ENCODE assay signal across 10 cellular contexts in the genomic region with DNA sequence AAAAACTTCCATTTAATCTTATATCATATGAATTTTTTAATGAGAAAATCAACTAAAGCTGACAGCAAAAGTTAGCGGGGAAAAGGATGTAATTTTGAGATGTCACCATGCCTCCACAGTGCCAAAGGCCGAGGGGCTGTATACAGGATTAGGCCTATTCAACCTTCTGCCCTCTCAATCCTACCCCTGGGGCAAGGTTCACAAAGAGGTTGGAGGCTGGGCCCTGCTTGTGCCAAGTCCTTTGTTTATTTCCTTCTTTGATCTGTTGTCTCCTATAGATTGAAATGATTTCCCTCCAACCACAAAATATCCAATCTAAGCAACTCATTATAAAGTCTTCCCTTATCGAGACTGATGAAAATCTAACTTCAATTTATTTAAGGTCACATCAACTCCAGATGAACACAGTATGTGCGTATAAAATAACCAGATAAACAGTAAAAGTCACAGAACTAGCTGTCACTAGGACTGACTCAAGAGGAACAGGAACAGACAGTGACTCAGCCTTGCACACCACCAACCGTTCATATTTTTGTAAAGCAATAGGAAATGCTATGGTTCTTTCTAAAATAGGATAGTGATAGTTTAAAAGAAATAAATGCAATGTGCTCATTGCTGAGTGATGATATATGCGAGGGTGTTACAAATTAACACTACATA.
DNase-seq lines count a peak whose midpoint lies in the region; ATAC-seq, FAIRE-seq and TF ChIP-seq lines count a peak whose summit lies in the region.
"Had no signal": no experiment of that assay in that cellular context is flagged by ENCODE, and none has a peak within 500 bp of the region (broad histone marks: within the 10 kb centered on the region; RNA-seq: fewer than 3 reads in every experiment).

No MANE protein-coding gene starts in this region.

- CTCF ChIA-PET in K562 (lab: Yijun Ruan, JAX; ENCODE audit: low intra/inter-chr PET ratio): no interaction called here

- 64% methylated on average over 6 of the region's 6 CpGs for WGBS in K562 (ENCODE audit: insufficient coverage, low coverage, missing lambda C conversion rate)

- peak in 1 of 2 experiments; percentile 16; a peak in 1 of 4 replicates for TF ChIP-seq RAD21 in K562 (CRISPR knock-in tag; conservative IDR thresholded peaks at IDR 0.05 in 1 of 2, IDR thresholded peaks at IDR 0.05 in 1 of 2)

- H3K79me2 ChIP-seq in K562 (ENCODE audit: control insufficient read depth, insufficient read depth, low read length): no peaks in the 10 kb centered on the region

- TF ChIP-seq POLR2A in K562 (conservative IDR thresholded peaks at IDR 0.05): no peak

- in situ Hi-C loops in K562 (cut with MboI): no loop called here

- TF ChIP-seq CTCF in K562 (IDR thresholded peaks at IDR 0.05 in 2 of 3, conservative IDR thresholded peaks at IDR 0.05 in 1 of 3; ENCODE audit: insufficient read depth in 2 of 3, low read depth in 1 of 3, low read length in 3 of 3) (no peak), mucosa of descending colon (IDR thresholded peaks at IDR 0.05) (no peak), omental fat pad (IDR thresholded peaks at IDR 0.05) (no peak)

- H4K20me1 ChIP-seq in K562 (replicated peaks; ENCODE audit: control insufficient read depth, insufficient read depth, low read length): no peaks in the 10 kb centered on the region

- no peak for FAIRE-seq in K562 (lab: Jason Lieb, UNC)

- DNase-seq in DMS153 (lab: John Stamatoyannopoulos, UW): peak; percentile 14
- peak; percentile 78 for DNase-seq in LHCN-M2 (ENCODE audit: low read depth)
- no peak for DNase-seq in K562 (ENCODE audit: extremely low read depth in 1 of 4, low spot score in 3 of 4)
- DNase-seq in mucosa of descending colon: no peak
- DNase-seq in omental fat pad (ENCODE audit: low spot score): no peak
- DNase-seq in midbrain (lab: John Stamatoyannopoulos, UW): no peak
- no peak for DNase-seq in NCI-H2227 (lab: John Stamatoyannopoulos, UW; ENCODE audit: unreplicated experiment)
- DNase-seq: NCI-H510A had no signal

- POLR2A ChIA-PET in K562 (lab: Yijun Ruan, JAX): no interaction called here

- H3K4me3 ChIP-seq in K562: no peak overlapping the region
- H3K4me3 ChIP-seq in mucosa of descending colon: no peak overlapping the region

- H3K4me2 ChIP-seq in K562 (ENCODE audit: insufficient read depth, low read length): no peak overlapping the region

- no peak for TF ChIP-seq EP300 in K562 (IDR thresholded peaks at IDR 0.05; ENCODE audit: low read length)

- H3K4me1 ChIP-seq in K562 (replicated peaks in 1 of 2; ENCODE audit: control insufficient read depth in 2 of 2, insufficient read depth in 2 of 2, low read length in 2 of 2) (no peaks in the 10 kb centered on the region), mucosa of descending colon (ENCODE audit: low read depth) (no peaks in the 10 kb centered on the region)

- no peak overlapping the region for H2AFZ ChIP-seq in K562 (ENCODE audit: low read depth, low read length)

- BruUV-seq in K562 (replicated peaks; lab: Mats Ljungman, UMichigan): no TSS peak

- no peaks in the 10 kb centered on the region for H3K9me1 ChIP-seq in K562 (ENCODE audit: control insufficient read depth, insufficient read depth, low read length)

- H3K27me3 ChIP-seq in K562 (ENCODE audit: control insufficient read depth in 2 of 2, insufficient read depth in 2 of 2, low read length in 2 of 2): no peaks in the 10 kb centered on the region

- H3K36me3 ChIP-seq in K562 (ENCODE audit: control insufficient read depth, insufficient read depth, low read length) (peaks cover 1% of the 10 kb centered on the region; the same call in 1 of the 3 replicates), mucosa of descending colon (ENCODE audit: low read depth) (no peaks in the 10 kb centered on the region)

- no peak overlapping the region for H3K9ac ChIP-seq in K562 (ENCODE audit: insufficient read depth in 1 of 2, low read depth in 2 of 2, low read length in 2 of 2)

- H3K27ac ChIP-seq in K562 (ENCODE audit: extremely low read depth, low read depth, low read length): peak overlapping the region; percentile 26; the same call in 1 of the 3 replicates

- intact Hi-C loops in K562 (cut with micrococcal nuclease) (loop anchor here (10.0 kb wide), 1 partner anchor 223 kb away; no protein-coding TSS in a partner anchor), mucosa of descending colon (cut with DNase I, micrococcal nuclease) (no loop called here)

- ATAC-seq in K562 (peak; percentile 65), mucosa of descending colon (peak; percentile 31), HG03097 (IDR thresholded peaks at IDR 0.05; ENCODE audit: low FRiP score, unreplicated experiment) (no peak), omental fat pad (ENCODE audit: low FRiP score) (no peak)
- ATAC-seq: sciatic nerve had no signal

- H3K9me3 ChIP-seq in K562 (replicated peaks; ENCODE audit: control insufficient read depth, insufficient read depth, low read depth, low read length) (no peaks in the 10 kb centered on the region), mucosa of descending colon (no peaks in the 10 kb centered on the region)

TF ChIP-seq in K562, 482 proteins besides CTCF, POLR2A, EP300 and RAD21:
- TF ChIP-seq HMBOX1 (IDR thresholded peaks at IDR 0.05) (peak; percentile 77; the same call in 1 of the 2 replicates), FOSL1 (tag; conservative IDR thresholded peaks at IDR 0.05) (peak; percentile 65), NFE2 (IDR thresholded peaks at IDR 0.05; ENCODE audit: low read depth) (peak; percentile 55), ZNF668 (CRISPR knock-in tag; IDR thresholded peaks at IDR 0.05) (no peak), NUFIP1 (IDR thresholded peaks at IDR 0.05; ENCODE audit: partially characterized antibody) (no peak), JUND (IDR thresholded peaks at IDR 0.05; ENCODE audit: borderline replicate concordance, low read depth, low read length) (no peak), JUND (tag; IDR thresholded peaks at IDR 0.05; ENCODE audit: borderline replicate concordance, low read depth, low read length) (peak; percentile 57; the same call in 1 of the 3 replicates), ZNF444 (CRISPR knock-in tag; IDR thresholded peaks at IDR 0.05) (0 out of 2 replicates have a peak, but pooled peaks have one; percentile 22), NR2C2 (CRISPR knock-in tag; IDR thresholded peaks at IDR 0.05) (no peak), NR2C2 (tag; IDR thresholded peaks at IDR 0.05) (no peak)
- TF ChIP-seq, protein P1, sequence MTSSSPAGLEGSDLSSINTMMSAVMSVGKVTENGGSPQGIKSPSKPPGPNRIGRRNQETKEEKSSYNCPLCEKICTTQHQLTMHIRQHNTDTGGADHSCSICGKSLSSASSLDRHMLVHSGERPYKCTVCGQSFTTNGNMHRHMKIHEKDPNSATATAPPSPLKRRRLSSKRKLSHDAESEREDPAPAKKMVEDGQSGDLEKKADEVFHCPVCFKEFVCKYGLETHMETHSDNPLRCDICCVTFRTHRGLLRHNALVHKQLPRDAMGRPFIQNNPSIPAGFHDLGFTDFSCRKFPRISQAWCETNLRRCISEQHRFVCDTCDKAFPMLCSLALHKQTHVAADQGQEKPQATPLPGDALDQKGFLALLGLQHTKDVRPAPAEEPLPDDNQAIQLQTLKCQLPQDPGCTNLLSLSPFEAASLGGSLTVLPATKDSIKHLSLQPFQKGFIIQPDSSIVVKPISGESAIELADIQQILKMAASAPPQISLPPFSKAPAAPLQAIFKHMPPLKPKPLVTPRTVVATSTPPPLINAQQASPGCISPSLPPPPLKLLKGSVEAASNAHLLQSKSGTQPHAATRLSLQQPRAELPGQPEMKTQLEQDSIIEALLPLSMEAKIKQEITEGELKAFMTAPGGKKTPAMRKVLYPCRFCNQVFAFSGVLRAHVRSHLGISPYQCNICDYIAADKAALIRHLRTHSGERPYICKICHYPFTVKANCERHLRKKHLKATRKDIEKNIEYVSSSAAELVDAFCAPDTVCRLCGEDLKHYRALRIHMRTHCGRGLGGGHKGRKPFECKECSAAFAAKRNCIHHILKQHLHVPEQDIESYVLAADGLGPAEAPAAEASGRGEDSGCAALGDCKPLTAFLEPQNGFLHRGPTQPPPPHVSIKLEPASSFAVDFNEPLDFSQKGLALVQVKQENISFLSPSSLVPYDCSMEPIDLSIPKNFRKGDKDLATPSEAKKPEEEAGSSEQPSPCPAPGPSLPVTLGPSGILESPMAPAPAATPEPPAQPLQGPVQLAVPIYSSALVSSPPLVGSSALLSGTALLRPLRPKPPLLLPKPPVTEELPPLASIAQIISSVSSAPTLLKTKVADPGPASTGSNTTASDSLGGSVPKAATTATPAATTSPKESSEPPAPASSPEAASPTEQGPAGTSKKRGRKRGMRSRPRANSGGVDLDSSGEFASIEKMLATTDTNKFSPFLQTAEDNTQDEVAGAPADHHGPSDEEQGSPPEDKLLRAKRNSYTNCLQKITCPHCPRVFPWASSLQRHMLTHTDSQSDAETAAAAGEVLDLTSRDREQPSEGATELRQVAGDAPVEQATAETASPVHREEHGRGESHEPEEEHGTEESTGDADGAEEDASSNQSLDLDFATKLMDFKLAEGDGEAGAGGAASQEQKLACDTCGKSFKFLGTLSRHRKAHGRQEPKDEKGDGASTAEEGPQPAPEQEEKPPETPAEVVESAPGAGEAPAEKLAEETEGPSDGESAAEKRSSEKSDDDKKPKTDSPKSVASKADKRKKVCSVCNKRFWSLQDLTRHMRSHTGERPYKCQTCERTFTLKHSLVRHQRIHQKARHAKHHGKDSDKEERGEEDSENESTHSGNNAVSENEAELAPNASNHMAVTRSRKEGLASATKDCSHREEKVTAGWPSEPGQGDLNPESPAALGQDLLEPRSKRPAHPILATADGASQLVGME (CRISPR knock-in tag; IDR thresholded peaks at IDR 0.05): no peak
TF ChIP-seq in K562: peak in this region for 5.

Comparison
In these comparisons a context has a peak if more than half of its experiments do, and no peak if none do; other contexts are left out.
1. DNase-seq: peak in DMS153 (single experiment) and LHCN-M2 (single experiment); none in K562 (0 of 4), mucosa of descending colon (0 of 3), omental fat pad (single experiment), midbrain (single experiment) and NCI-H2227 (single experiment).
2. ATAC-seq: peak in K562 (single experiment) and mucosa of descending colon (single experiment); none in HG03097 (single experiment) and omental fat pad (single experiment).